ENCODE assay signal across 9 cellular contexts in the genomic region with DNA sequence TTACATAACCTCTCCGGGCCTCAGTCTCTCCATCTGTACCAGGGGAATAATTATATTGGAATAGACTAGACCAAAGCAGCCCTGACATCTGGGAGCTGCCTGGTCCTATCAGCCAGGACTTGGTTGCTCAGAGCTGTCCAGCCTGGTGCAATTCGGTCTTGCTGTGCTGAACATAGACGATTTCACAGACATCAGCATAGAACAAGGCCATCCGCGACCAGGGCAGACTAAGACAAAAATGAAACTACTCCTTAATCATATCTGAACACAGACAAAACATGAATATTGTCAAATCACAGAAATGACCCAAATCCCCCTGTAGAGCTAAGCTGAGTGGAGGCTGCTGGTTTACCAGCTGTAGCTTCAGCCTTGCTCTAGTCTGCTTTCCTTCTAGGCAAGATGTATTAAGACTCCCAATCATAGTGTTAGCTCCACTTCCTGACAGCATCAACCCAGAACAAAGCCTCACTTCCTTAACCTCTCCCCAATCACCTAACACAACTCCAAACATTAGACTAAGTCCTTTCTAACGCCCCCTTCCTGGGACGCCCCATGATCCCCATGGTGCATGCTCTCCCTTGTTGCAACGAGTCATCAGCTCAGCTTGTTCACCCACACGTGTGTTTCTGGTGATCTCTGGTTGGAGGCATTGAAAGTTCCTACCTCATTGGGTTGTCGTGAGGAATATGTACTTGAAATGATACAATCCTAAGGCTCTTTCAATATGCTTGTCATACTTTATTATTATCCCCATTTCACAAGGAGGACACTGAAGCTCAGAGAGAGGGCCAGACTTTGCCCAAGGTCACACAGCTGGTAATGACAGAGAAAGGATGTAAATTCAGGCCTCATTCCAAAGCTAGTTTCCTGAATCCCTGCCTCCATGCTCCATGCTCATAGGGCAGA. TPM values are rescaled to one million over a fixed set of nuclear protein-coding genes. Genes with fewer than 3 reads are reported as not detected.
DNase-seq lines count a peak whose midpoint lies in the region; FAIRE-seq and TF ChIP-seq lines count a peak whose summit lies in the region.
"Had no signal": no experiment of that assay in that cellular context is flagged by ENCODE, and none has a peak within 500 bp of the region (broad histone marks: within the 10 kb centered on the region; RNA-seq: fewer than 3 reads in every experiment).

No MANE protein-coding gene starts in this region.

- no peak for TF ChIP-seq POLR2A in GM12892 (IDR thresholded peaks at IDR 0.05; ENCODE audit: low read depth, low read length)

- FAIRE-seq in GM12892 (lab: Jason Lieb, UNC): no peak

- peak; percentile 35 for DNase-seq in activated CD4-positive, alpha-beta T cell treated with anti-CD3 and anti-CD28 coated beads for 48 hours
- no peak for DNase-seq in activated CD4-positive, alpha-beta T cell treated with anti-CD3 and anti-CD28 coated beads, Interleukin-2, amount 50 U/mL, for 4 hours
- DNase-seq in OCI-M1 (lab: John Stamatoyannopoulos, UW) (peak; percentile 21), cardiac fibroblast (ENCODE audit: low read depth in 2 of 2) (peak; percentile 42 to 74), renal cortical epithelial cell (ENCODE audit: low read depth) (peak; percentile 44), GM12892 (ENCODE audit: insufficient read length) (no peak), T-helper 9 cell (no peak), NCI-H69 (lab: John Stamatoyannopoulos, UW) (no peak)
- DNase-seq: transverse colon had no signal

- H3K4me3 ChIP-seq in cardiac fibroblast (replicated peaks in 1 of 2; ENCODE audit: low read depth in 2 of 2, low read length in 2 of 2): no peak overlapping the region
- H3K4me3 ChIP-seq: transverse colon had no signal

- TF ChIP-seq CTCF in cardiac fibroblast (IDR thresholded peaks at IDR 0.05; ENCODE audit: low read depth, low read length): no peak

RNA-seq across cellular contexts. Expression of gene MAPK13, which starts 3.5 kb away (rescaled TPM):
- 17.2 and 29.5 TPM in 2 replicates for total RNA-seq in renal cortical epithelial cell
- polyA plus RNA-seq in GM12892 (2012; ENCODE audit: missing spikeins): 5.4 TPM

Comparison
In these comparisons a context has a peak if more than half of its experiments do, and no peak if none do; other contexts are left out.
1. DNase-seq: peak in activated CD4-positive, alpha-beta T cell treated with anti-CD3 and anti-CD28 coated beads for 48 hours (single experiment), OCI-M1 (single experiment), cardiac fibroblast (2 of 2) and renal cortical epithelial cell (single experiment); none in activated CD4-positive, alpha-beta T cell treated with anti-CD3 and anti-CD28 coated beads, Interleukin-2, amount 50 U/mL, for 4 hours (0 of 2), GM12892 (single experiment), T-helper 9 cell (single experiment) and NCI-H69 (single experiment).